In the genomic region with DNA sequence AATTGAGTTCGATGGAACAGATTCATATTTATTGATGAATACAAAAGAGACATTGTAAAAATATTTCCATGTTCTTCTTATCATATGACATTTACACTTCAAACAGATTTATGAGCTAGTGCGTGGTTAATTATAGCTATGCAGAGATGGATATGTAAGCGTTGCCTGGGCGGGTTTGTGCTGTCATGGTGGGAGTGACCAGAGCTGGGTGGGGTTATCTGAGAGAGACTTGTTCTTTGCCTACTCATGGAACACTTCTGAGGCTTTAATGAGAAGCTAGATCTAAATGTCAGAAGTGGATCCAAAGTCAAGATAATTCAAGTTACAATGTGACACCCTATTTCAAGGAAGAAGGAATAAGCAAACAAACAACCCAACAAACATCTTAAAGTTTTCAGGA, we compare ENCODE assay signal across 26 cellular contexts.
DNase-seq lines count a peak whose midpoint lies in the region; ATAC-seq, FAIRE-seq and TF ChIP-seq lines count a peak whose summit lies in the region.
"Had no signal": no experiment of that assay in that cellular context is flagged by ENCODE, and none has a peak within 500 bp of the region (broad histone marks: within the 10 kb centered on the region; RNA-seq: fewer than 3 reads in every experiment).

No MANE protein-coding gene starts in this region.

- H3K27ac Mint-ChIP-seq in CD8-positive, alpha-beta memory T cell, result no peak overlapping the region
- H3K27ac Mint-ChIP-seq: CD4-positive, alpha-beta T cell; neural progenitor cell; progenitor cell of endocrine pancreas had no signal

- peaks cover 3 to 5% of the 10 kb centered on the region in 2 donors for H3K27me3 Mint-ChIP-seq in CD8-positive, alpha-beta memory T cell
- H3K27me3 Mint-ChIP-seq: CD4-positive, alpha-beta T cell; progenitor cell of endocrine pancreas had no signal

- no peak overlapping the region for H3K4me3 ChIP-seq in heart left ventricle
- no peak overlapping the region for H3K4me3 ChIP-seq in bronchial epithelial cell (ENCODE audit: low read depth, low read length)
- H3K4me3 ChIP-seq in suprapubic skin, result no peak overlapping the region
- no peak overlapping the region for H3K4me3 ChIP-seq in CD8-positive, alpha-beta memory T cell (ENCODE audit: low read length)
- no peak overlapping the region for H3K4me3 ChIP-seq in Peyer's patch
- H3K4me3 ChIP-seq: dorsolateral prefrontal cortex, neural progenitor cell, skin epidermis, vagina had no signal

- DNase-seq in Right ventricle myocardium inferior (ENCODE audit: missing footprints) (no peak), heart left ventricle (no peak), NOMO-1 treated with DMSO at 0.1 percent for 48 hours (lab: John Stamatoyannopoulos, UW; ENCODE audit: unreplicated experiment) (peak; percentile 92), bronchial epithelial cell (ENCODE audit: low read depth) (peak; percentile 51), suprapubic skin (ENCODE audit: low spot score in 2 of 2) (no peak), kidney tubule cell (ENCODE audit: low spot score) (no peak), Peyer's patch (no peak)
- DNase-seq in CD8-positive, alpha-beta memory T cell, result no peak
- DNase-seq: activated CD8-positive, alpha-beta memory T cell treated with anti-CD3 and anti-CD28 coated beads, Interleukin-2, amount 50 U/mL, for 48 hours; activated gamma-delta T cell treated with Interleukin-2 at 50 U/mL for 16 hours; amniotic stem cell; caudate nucleus; CD4-positive, alpha-beta T cell; DMS53; dorsolateral prefrontal cortex; left colon; NCI-H1048; NCI-H69; stimulated activated CD4-positive, alpha-beta T cell treated with anti-CD3 and anti-CD28 coated beads, Interleukin-4, amount 100 ng/mL, for 24 hours; T-helper 1 cell had no signal

- TF ChIP-seq EP300 in suprapubic skin (IDR thresholded peaks at IDR 0.05), result no peak

- CTCF ChIA-PET in CD8-positive, alpha-beta memory T cell (lab: Charles Lee), result no interaction called here

- H3K36me3 Mint-ChIP-seq in CD8-positive, alpha-beta memory T cell, result no peaks in the 10 kb centered on the region
- H3K36me3 Mint-ChIP-seq: neural progenitor cell had no signal

- H3K27ac ChIP-seq in heart left ventricle (peak overlapping the region in 2 of 12 donors; percentile 4 to 88), suprapubic skin (peak overlapping the region; percentile 31), Peyer's patch (no peak overlapping the region)
- H3K27ac ChIP-seq in CD8-positive, alpha-beta memory T cell (ENCODE audit: low read depth, low read length), result no peak overlapping the region
- H3K27ac ChIP-seq: dorsolateral prefrontal cortex, neural progenitor cell, vagina, VCaP had no signal

- H3K9me3 ChIP-seq in heart left ventricle (no peaks in the 10 kb centered on the region), suprapubic skin (no peaks in the 10 kb centered on the region), Peyer's patch (no peaks in the 10 kb centered on the region)
- no peaks in the 10 kb centered on the region for H3K9me3 ChIP-seq in CD8-positive, alpha-beta memory T cell (ENCODE audit: low read length)
- H3K9me3 ChIP-seq: vagina had no signal

- no peaks in the 10 kb centered on the region for H3K4me1 Mint-ChIP-seq in CD8-positive, alpha-beta memory T cell

- TF ChIP-seq POLR2A in heart left ventricle (IDR thresholded peaks at IDR 0.05), result no peak
- no peak for TF ChIP-seq POLR2A in suprapubic skin (IDR thresholded peaks at IDR 0.05)
- TF ChIP-seq POLR2A in Peyer's patch (IDR thresholded peaks at IDR 0.05), result no peak

- H3K27me3 ChIP-seq in heart left ventricle (no peaks in the 10 kb centered on the region), bronchial epithelial cell (ENCODE audit: control insufficient read depth, insufficient read depth, low read length) (no peaks in the 10 kb centered on the region), suprapubic skin (no peaks in the 10 kb centered on the region), Peyer's patch (no peaks in the 10 kb centered on the region)
- H3K27me3 ChIP-seq in CD8-positive, alpha-beta memory T cell (ENCODE audit: insufficient read depth, low read length, poor library complexity, severe bottlenecking), result no peaks in the 10 kb centered on the region
- H3K27me3 ChIP-seq: dorsolateral prefrontal cortex, neural progenitor cell, vagina had no signal

- H3K9me3 Mint-ChIP-seq in CD8-positive, alpha-beta memory T cell, result no peaks in the 10 kb centered on the region
- H3K9me3 Mint-ChIP-seq: CD4-positive, alpha-beta T cell; neural progenitor cell had no signal

- intact Hi-C loops in Right ventricle myocardium inferior (cut with DNase I) (no loop called here), heart left ventricle (cut with DNase I) (no loop called here)

- no peak for FAIRE-seq in bronchial epithelial cell (lab: Jason Lieb, UNC)
- FAIRE-seq: GM12892 had no signal

- peaks cover 0 to 46% (median 2%) of the 10 kb centered on the region in 12 donors for H3K4me1 ChIP-seq in heart left ventricle
- H3K4me1 ChIP-seq in suprapubic skin, result peaks cover 17% of the 10 kb centered on the region
- H3K4me1 ChIP-seq in CD8-positive, alpha-beta memory T cell (ENCODE audit: insufficient read depth, low read length), result no peaks in the 10 kb centered on the region
- no peaks in the 10 kb centered on the region for H3K4me1 ChIP-seq in Peyer's patch
- H3K4me1 ChIP-seq: neural progenitor cell had no signal

- no peak overlapping the region for H3K4me3 Mint-ChIP-seq in CD8-positive, alpha-beta memory T cell
- H3K4me3 Mint-ChIP-seq: CD4-positive, alpha-beta T cell; neural progenitor cell had no signal

- ATAC-seq in Right ventricle myocardium inferior, result peak; percentile 48
- ATAC-seq in heart left ventricle, result no peak
- ATAC-seq: left colon had no signal

- WGBS in heart left ventricle, 4 donors, result 73 to 78% (median 76%) methylated on average over 4 of the region's 4 CpGs
- WGBS in suprapubic skin, result 40% methylated on average over 4 of the region's 4 CpGs

- TF ChIP-seq CTCF in heart left ventricle (IDR thresholded peaks at IDR 0.05), result no peak
- no peak for TF ChIP-seq CTCF in bronchial epithelial cell (IDR thresholded peaks at IDR 0.05; ENCODE audit: insufficient read depth, low read length, severe bottlenecking)
- no peak for TF ChIP-seq CTCF in suprapubic skin (IDR thresholded peaks at IDR 0.05)
- TF ChIP-seq CTCF in Peyer's patch (IDR thresholded peaks at IDR 0.05), result no peak

- H3K36me3 ChIP-seq in heart left ventricle (no peaks in the 10 kb centered on the region), bronchial epithelial cell (ENCODE audit: control insufficient read depth, insufficient read depth, low read length) (no peaks in the 10 kb centered on the region), suprapubic skin (no peaks in the 10 kb centered on the region), Peyer's patch (no peaks in the 10 kb centered on the region)
- H3K36me3 ChIP-seq in CD8-positive, alpha-beta memory T cell (ENCODE audit: insufficient read depth, low read length), result no peaks in the 10 kb centered on the region
- H3K36me3 ChIP-seq: neural progenitor cell, vagina had no signal

- POLR2A ChIA-PET in CD8-positive, alpha-beta memory T cell (lab: Charles Lee), result no interaction called here

Comparison
In these comparisons a context has a peak if more than half of its experiments do, and no peak if none do; other contexts are left out.
1. DNase-seq: peak in NOMO-1 treated with DMSO at 0.1 percent for 48 hours (single experiment) and bronchial epithelial cell (single experiment); none in Right ventricle myocardium inferior (single experiment), heart left ventricle (0 of 5), suprapubic skin (0 of 2), CD8-positive, alpha-beta memory T cell (0 of 5), kidney tubule cell (single experiment) and Peyer's patch (0 of 3).